Comparison of ENCODE assay signal across 7 cellular contexts in the genomic region with DNA sequence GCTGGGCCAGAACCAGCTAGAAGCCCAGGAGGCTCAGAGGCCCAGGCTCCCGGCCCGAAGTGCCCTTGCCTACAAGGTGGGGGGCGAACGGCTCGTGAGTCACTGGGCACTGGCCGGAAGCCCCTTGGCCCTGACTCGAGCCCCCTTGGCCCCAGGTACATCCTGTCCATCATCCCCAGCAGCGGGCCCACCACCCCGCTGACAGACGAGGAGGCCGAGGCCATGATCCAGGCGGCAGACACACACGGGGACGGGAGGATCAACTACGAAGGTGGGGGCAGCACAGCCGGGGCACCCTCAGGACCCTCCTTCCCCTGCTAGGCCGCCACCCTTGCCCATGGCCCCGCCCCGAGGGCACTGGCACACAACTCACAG. TPM values are rescaled to one million over a fixed set of nuclear protein-coding genes. Genes with fewer than 3 reads are reported as not detected.
"Had no signal": no experiment of that assay in that cellular context is flagged by ENCODE, and none has a peak within 500 bp of the region (broad histone marks: within the 10 kb centered on the region; RNA-seq: fewer than 3 reads in every experiment).

No MANE protein-coding gene starts in this region.

- H3K27ac ChIP-seq: HL-60 had no signal

- H3K4me3 ChIP-seq: K562 had no signal

- DNase-seq: IMR-90, KBM-7 had no signal

RNA-seq across cellular contexts. Expression of a gene that starts 16.5 kb away (rescaled TPM):
- total RNA-seq: HT-29, HT1080, IMR-90, K562 had no signal
- polyA plus RNA-seq: IgD-negative memory B cell, IMR-90, K562 had no signal
